ENCODE assay signal across 1 cellular context in genomic region chr1:167229719-167230385, GRCh38.
TF ChIP-seq lines count a peak whose summit lies in the region.

No MANE protein-coding gene starts in this region.

TF ChIP-seq in WTC11, 78 proteins besides CTCF, POLR2A, EP300 and RAD21 (continued from another document):
- TF ChIP-seq, protein P1, sequence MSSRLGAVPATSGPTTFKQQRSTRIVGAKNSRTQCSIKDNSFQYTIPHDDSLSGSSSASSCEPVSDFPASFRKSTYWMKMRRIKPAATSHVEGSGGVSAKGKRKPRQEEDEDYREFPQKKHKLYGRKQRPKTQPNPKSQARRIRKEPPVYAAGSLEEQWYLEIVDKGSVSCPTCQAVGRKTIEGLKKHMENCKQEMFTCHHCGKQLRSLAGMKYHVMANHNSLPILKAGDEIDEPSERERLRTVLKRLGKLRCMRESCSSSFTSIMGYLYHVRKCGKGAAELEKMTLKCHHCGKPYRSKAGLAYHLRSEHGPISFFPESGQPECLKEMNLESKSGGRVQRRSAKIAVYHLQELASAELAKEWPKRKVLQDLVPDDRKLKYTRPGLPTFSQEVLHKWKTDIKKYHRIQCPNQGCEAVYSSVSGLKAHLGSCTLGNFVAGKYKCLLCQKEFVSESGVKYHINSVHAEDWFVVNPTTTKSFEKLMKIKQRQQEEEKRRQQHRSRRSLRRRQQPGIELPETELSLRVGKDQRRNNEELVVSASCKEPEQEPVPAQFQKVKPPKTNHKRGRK (CRISPR knock-in tag; IDR thresholded peaks at IDR 0.05; ENCODE audit: borderline replicate concordance) = no peak
- TF ChIP-seq AFF4 (CRISPR knock-in tag; IDR thresholded peaks at IDR 0.05; ENCODE audit: borderline replicate concordance) (no peak), ARID4B (CRISPR knock-in tag; IDR thresholded peaks at IDR 0.05; ENCODE audit: borderline replicate concordance) (no peak), ELF4 (CRISPR knock-in tag; IDR thresholded peaks at IDR 0.05; ENCODE audit: low read depth) (no peak), OVOL2 (CRISPR knock-in tag; IDR thresholded peaks at IDR 0.05; ENCODE audit: borderline replicate concordance) (no peak), ERG (CRISPR knock-in tag; IDR thresholded peaks at IDR 0.05) (no peak)
- TF ChIP-seq, protein P2, sequence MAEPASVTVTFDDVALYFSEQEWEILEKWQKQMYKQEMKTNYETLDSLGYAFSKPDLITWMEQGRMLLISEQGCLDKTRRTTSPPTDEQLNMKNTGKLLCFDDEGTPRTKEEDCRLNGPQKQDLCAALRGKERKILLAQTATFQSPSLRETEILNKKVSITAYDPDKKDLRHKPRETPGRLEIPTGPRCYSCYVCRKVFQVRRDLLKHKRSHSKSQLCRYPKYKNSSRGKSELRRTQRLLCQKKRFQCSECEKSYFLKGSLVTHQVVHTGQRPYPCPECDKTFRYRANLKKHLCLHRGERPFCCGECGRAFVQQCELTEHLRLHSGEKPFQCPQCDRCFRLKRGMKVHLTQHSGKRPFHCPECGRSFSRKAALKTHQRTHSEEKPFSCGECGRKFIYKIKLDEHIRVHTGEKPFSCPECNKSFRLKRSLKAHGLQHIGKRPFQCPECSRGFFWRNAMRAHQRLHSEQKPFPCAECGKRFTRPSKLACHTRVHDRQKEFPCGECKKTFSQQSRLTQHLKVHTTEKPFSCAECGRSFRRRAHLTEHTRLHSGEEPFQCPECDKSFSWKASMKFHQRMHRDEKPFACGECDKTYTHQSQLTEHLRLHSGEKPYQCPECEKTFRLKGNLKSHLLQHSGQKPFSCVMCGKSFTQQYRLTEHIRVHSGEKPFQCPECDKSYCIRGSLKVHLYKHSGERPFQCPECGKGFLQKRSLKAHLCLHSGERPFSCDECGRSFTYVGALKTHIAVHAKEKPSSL (CRISPR knock-in tag; conservative IDR thresholded peaks at IDR 0.05) = no peak
